In genomic region chr11:99534812-99535211, GRCh38 we compare ENCODE assay signal across 14 cellular contexts.
DNase-seq lines count a peak whose midpoint lies in the region; ATAC-seq and TF ChIP-seq lines count a peak whose summit lies in the region.
"Had no signal": no experiment of that assay in that cellular context is flagged by ENCODE, and none has a peak within 500 bp of the region (broad histone marks: within the 10 kb centered on the region; RNA-seq: fewer than 3 reads in every experiment).

No MANE protein-coding gene starts in this region.

- no peak for TF ChIP-seq CTCF in brain microvascular endothelial cell (IDR thresholded peaks at IDR 0.05; ENCODE audit: low read depth, low read length, missing control alignments)
- TF ChIP-seq CTCF in stomach (IDR thresholded peaks at IDR 0.05), result no peak

- in situ Hi-C loops in brain microvascular endothelial cell (cut with HindIII; ENCODE audit: low pct_ligation_motif_present, low sequenced_read_pairs), result no loop called here

- intact Hi-C loops in stomach (cut with DNase I; ENCODE audit: low total_unique reads), result no loop called here

- H3K27me3 ChIP-seq in brain microvascular endothelial cell (replicated peaks), result no peaks in the 10 kb centered on the region
- no peaks in the 10 kb centered on the region for H3K27me3 ChIP-seq in stomach
- H3K27me3 ChIP-seq: BE2C had no signal

- 68 to 93% (median 83%) methylated on average over 1 of the region's 1 CpG for WGBS in stomach, 5 donors

- H3K4me1 ChIP-seq in stomach, result no peaks in the 10 kb centered on the region
- H3K4me1 ChIP-seq: BE2C had no signal

- no peaks in the 10 kb centered on the region for H3K36me3 ChIP-seq in brain microvascular endothelial cell (replicated peaks)
- H3K36me3 ChIP-seq in stomach, result no peaks in the 10 kb centered on the region
- H3K36me3 ChIP-seq: BE2C had no signal

- no peak for TF ChIP-seq POLR2A in stomach (IDR thresholded peaks at IDR 0.05)

- no peak overlapping the region for H3K4me3 ChIP-seq in brain microvascular endothelial cell (ENCODE audit: low read depth, low read length)
- no peak overlapping the region for H3K4me3 ChIP-seq in stomach

- DNase-seq in brain microvascular endothelial cell (peak; percentile 67), stomach (no peak), SIG-M5 treated with dmso at 0.1 percent for 504 hours (lab: John Stamatoyannopoulos, UW; ENCODE audit: unreplicated experiment) (no peak)
- DNase-seq in stimulated activated naive CD4-positive, alpha-beta T cell (lab: John Stamatoyannopoulos, UW), result no peak
- DNase-seq: activated naive CD4-positive, alpha-beta T cell treated with anti-CD3 and anti-CD28 coated beads for 36 hours; BE2C; DND-41; NCI-H524 treated with DMSO at 0.1 percent for 48 hours; stimulated activated naive B cell treated with anti-CD40 and anti-IgM and Interleukin-4, amounts not matched to agents 10 μg/mL and 1 μg/mL and 100 μg/mL, for 72 hours had no signal

- TF ChIP-seq EP300 in stomach (IDR thresholded peaks at IDR 0.05), result no peak

- ATAC-seq in GM18511 (IDR thresholded peaks at IDR 0.05; ENCODE audit: unreplicated experiment) (peak; percentile 76), GM21619 (IDR thresholded peaks at IDR 0.05; ENCODE audit: unreplicated experiment) (peak; percentile 64), HG03175 (IDR thresholded peaks at IDR 0.05; ENCODE audit: unreplicated experiment) (peak; percentile 67), HG02884 (IDR thresholded peaks at IDR 0.05; ENCODE audit: unreplicated experiment) (no peak)
- ATAC-seq: HepG2; stimulated activated naive B cell treated with anti-CD40 and anti-IgM and Interleukin-4, amounts not matched to agents 10 μg/mL and 1 μg/mL and 100 μg/mL, for 72 hours had no signal

- no peak overlapping the region for H3K27ac ChIP-seq in brain microvascular endothelial cell
- H3K27ac ChIP-seq in stomach, result no peak overlapping the region

- H3K9me3 ChIP-seq in stomach, result peaks cover 0 to 8% (median 3%) of the 10 kb centered on the region in 4 donors
- H3K9me3 ChIP-seq: BE2C had no signal
